ENCODE assay signal across 22 cellular contexts in the genomic region with DNA sequence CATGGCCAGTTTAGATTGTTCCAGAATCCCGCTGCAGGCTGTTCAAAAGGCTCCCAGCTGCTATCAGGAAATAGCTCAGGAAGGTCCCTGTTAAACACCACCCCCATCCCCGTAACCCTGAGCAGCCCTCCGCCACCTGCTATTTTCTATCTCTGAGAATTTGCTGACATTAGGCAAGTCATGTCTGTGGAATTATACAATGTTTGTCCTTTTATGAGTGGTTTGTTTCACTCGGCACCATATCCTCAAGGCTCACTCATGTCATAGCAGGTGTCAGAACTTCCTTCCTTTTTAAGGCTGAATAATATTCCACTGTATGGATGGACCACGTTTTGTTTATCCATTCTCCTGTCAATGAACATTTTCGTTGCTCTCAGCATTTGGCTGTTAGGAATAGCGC.
"Had no signal": no experiment of that assay in that cellular context is flagged by ENCODE, and none has a peak within 500 bp of the region (broad histone marks: within the 10 kb centered on the region; RNA-seq: fewer than 3 reads in every experiment).

No MANE protein-coding gene starts in this region.

- H3K36me3 ChIP-seq: esophagus squamous epithelium, ovary, sigmoid colon, spleen, thoracic aorta, tibial nerve, vagina had no signal

- H3K9me3 ChIP-seq: esophagus squamous epithelium, ovary, psoas muscle, sigmoid colon, spleen, thoracic aorta, tibial nerve, vagina had no signal

- H3K4me1 ChIP-seq: psoas muscle had no signal

- H3K27me3 ChIP-seq: ovary, sigmoid colon, vagina had no signal

- DNase-seq: effector memory CD4-positive, alpha-beta T cell; erythroblast; esophagus squamous epithelium; hypothalamus; immature natural killer cell; naive thymus-derived CD8-positive, alpha-beta T cell; occipital lobe; ovary; psoas muscle; right cardiac atrium; sigmoid colon; spleen; stimulated activated CD4-positive, alpha-beta T cell treated with anti-CD3 and anti-CD28 coated beads, Interleukin-4, amount 100 ng/mL, for 4 hours; stimulated activated naive CD8-positive, alpha-beta T cell treated with anti-CD3 and anti-CD28 coated beads, Interleukin-15, Interleukin-2, amounts not matched to agents 100 U/mL and 50 U/mL, for 24 hours had no signal

- ATAC-seq: naive thymus-derived CD8-positive, alpha-beta T cell; psoas muscle; right cardiac atrium; stimulated activated memory B cell treated with anti-CD40 and anti-IgM and Interleukin-4, amounts not matched to agents 10 μg/mL and 1 μg/mL and 100 μg/mL, for 72 hours; stimulated activated naive CD8-positive, alpha-beta T cell treated with anti-CD3 and anti-CD28 coated beads, Interleukin-15, Interleukin-2, amounts not matched to agents 100 U/mL and 50 U/mL, for 24 hours had no signal

- H3K27ac ChIP-seq: ovary, psoas muscle, skin epidermis, spleen, thoracic aorta, tibial nerve, vagina had no signal

- H3K4me3 ChIP-seq: esophagus squamous epithelium, lung, ovary, psoas muscle, sigmoid colon, skin epidermis, spleen, thoracic aorta, tibial nerve, vagina had no signal

- FAIRE-seq: colon, frontal cortex had no signal
